In the genomic region with DNA sequence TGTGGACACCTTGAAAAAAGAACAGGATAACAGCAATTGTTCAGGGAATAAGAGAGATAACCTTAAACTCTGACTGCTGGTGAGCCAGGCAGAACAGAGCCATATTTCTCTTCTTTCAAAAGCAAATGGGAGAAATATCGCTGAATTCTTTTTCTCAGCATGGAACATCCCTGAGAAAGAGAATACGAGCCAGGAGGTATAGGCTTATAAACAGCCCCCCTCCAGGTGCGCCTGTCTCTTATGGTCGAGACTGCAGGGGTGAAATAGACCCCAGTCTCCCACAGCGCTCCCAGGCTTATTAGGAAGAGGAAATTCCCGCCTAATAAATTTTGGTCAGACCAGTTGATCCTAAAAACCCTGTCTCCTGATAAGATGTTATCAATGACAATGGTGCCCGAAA, we compare ENCODE assay signal across 1 cellular context. TPM values are rescaled to one million over a fixed set of nuclear protein-coding genes. Genes with fewer than 3 reads are reported as not detected.
"Had no signal": no experiment of that assay in that cellular context is flagged by ENCODE, and none has a peak within 500 bp of the region (broad histone marks: within the 10 kb centered on the region; RNA-seq: fewer than 3 reads in every experiment).

No MANE protein-coding gene starts in this region.

RNA-seq across cellular contexts. Expression of a gene that starts 4.8 kb away (rescaled TPM):
- total RNA-seq: IMR-90 had no signal
